Comparison of ENCODE assay signal across 27 cellular contexts in the genomic region with DNA sequence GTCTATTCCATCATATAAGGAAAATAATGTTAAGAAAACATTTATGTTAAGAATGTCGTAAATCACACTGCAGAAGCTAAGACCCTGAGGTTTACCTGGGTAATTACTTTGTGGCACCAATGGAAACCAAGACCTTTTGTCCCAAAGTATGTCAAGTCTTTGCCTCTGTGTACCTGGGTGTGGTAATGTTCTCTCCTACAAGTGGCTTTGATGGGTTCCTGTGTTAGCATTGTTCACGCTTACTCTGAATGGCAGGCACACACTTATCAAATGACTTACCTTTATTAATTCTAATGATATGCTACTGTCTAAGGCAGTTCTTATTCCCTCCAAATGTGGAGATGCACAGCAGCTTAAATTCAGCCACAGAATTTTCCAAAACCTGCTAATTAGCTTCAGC.
"Had no signal": no experiment of that assay in that cellular context is flagged by ENCODE, and none has a peak within 500 bp of the region (broad histone marks: within the 10 kb centered on the region; RNA-seq: fewer than 3 reads in every experiment).

No MANE protein-coding gene starts in this region.

- DNase-seq: colonic mucosa; cortex of kidney; dermis blood vessel endothelial cell; dorsolateral prefrontal cortex; effector CD4-positive, alpha-beta T cell; effector CD8-positive, alpha-beta T cell; effector memory CD4-positive, alpha-beta T cell; effector memory CD8-positive, alpha-beta T cell; endodermal cell; erythroblast; esophagus squamous epithelium; foreskin fibroblast; foreskin keratinocyte; foreskin melanocyte; gastrocnemius medialis; glutamatergic neuron; head of caudate nucleus; heart left ventricle; heart right ventricle had no signal

- H3K27me3 ChIP-seq: colonic mucosa, dorsolateral prefrontal cortex, esophagus muscularis mucosa, esophagus squamous epithelium, foreskin keratinocyte, gastrocnemius medialis, gastroesophageal sphincter, heart left ventricle, heart right ventricle had no signal

- H3K4me3 ChIP-seq: colonic mucosa, coronary artery, dorsolateral prefrontal cortex, esophagus muscularis mucosa, esophagus squamous epithelium, gastrocnemius medialis, gastroesophageal sphincter, heart left ventricle, heart right ventricle had no signal

- FAIRE-seq: colon, endothelial cell of umbilical vein, frontal cortex had no signal

- H3K4me1 ChIP-seq: colonic mucosa, esophagus squamous epithelium, gastrocnemius medialis had no signal

- H3K36me3 ChIP-seq: colonic mucosa, esophagus muscularis mucosa, esophagus squamous epithelium, gastrocnemius medialis, gastroesophageal sphincter, heart left ventricle, heart right ventricle had no signal

- ATAC-seq: effector memory CD8-positive, alpha-beta T cell; esophagus mucosa; foreskin keratinocyte; gastrocnemius medialis; gastroesophageal sphincter; heart left ventricle; heart right ventricle had no signal

- H3K9me3 ChIP-seq: colonic mucosa, esophagus muscularis mucosa, esophagus squamous epithelium, gastrocnemius medialis, gastroesophageal sphincter, heart left ventricle, heart right ventricle had no signal

- H3K27ac ChIP-seq: colonic mucosa, coronary artery, dorsolateral prefrontal cortex, epithelial cell of prostate, esophagus muscularis mucosa, esophagus squamous epithelium, foreskin keratinocyte, gastrocnemius medialis, gastroesophageal sphincter, heart left ventricle, heart right ventricle had no signal
